13 cellular contexts compared by ENCODE assay signal in the genomic region with DNA sequence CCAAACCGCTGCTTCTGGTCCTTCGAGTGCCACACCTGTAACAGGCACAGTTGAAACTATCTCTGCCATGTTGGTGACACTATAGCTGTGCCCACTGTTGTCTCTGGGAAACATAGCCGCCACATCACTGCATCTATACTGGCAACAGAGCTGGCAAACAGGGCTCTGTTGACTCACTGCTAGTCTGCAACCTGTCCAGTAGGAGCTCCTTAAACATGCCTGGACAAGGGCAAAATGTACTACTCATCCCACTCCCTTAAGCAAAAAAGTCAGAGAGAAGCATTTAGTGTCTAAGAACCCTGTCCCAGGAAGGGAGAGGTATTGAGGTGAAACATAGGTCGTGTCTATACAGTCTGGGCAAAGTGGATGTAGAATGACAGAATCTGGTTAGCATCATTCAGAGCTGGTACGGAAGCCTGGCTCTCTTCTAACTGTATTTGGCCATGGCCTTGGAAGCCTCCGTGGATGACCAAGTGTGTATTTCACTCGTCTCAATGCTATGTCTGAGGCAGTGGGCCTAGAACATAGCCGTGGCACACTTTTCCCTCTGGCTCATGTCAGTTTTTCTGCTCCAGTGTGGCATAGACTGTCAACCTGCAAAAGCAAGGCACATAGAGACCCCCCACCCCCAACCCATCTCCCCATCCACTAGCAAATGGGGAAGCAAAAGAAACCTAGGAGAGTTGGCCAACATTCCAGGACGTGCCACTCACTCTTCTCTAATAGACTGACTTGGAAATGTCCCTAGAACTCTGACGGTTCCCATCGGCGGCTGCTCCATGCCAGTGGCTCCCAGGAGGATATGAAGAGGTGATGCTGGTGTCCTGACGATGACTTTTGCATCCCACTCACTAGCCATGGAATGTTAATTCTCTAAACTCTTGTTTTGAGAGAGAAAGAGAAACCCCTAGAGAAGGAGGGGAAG. TPM values are rescaled to one million over a fixed set of nuclear protein-coding genes. Genes with fewer than 3 reads are reported as not detected.
DNase-seq lines count a peak whose midpoint lies in the region; ATAC-seq and TF ChIP-seq lines count a peak whose summit lies in the region.
"Had no signal": no experiment of that assay in that cellular context is flagged by ENCODE, and none has a peak within 500 bp of the region (broad histone marks: within the 10 kb centered on the region; RNA-seq: fewer than 3 reads in every experiment).

No MANE protein-coding gene starts in this region.

- DNase-seq in AG10803 (ENCODE audit: low read depth) = peak; percentile 15
- DNase-seq in RWPE2 (ENCODE audit: low spot score) = peak; percentile 71
- DNase-seq in epithelial cell of esophagus (ENCODE audit: low read depth) = peak; percentile 98
- peak; percentile 31 for DNase-seq in prostate gland (ENCODE audit: low spot score)
- DNase-seq in DMS153 treated with DMSO at 0.1 percent for 48 hours (lab: John Stamatoyannopoulos, UW; ENCODE audit: unreplicated experiment) = no peak
- no peak for DNase-seq in NOMO-1 treated with DMSO at 0.1 percent for 48 hours (lab: John Stamatoyannopoulos, UW; ENCODE audit: unreplicated experiment)
- no peak for DNase-seq in Kasumi-1 (lab: John Stamatoyannopoulos, UW)
- no peak for DNase-seq in NCI-H2029 (lab: John Stamatoyannopoulos, UW)
- DNase-seq: activated naive CD4-positive, alpha-beta T cell treated with Interleukin-2 at 50 U/mL for 16 hours; kidney glomerular epithelial cell; NCI-H1694 treated with DMSO at 0.1 percent for 48 hours had no signal

- ATAC-seq in RWPE2 (ENCODE audit: low read depth) = peak; percentile 96

- H3K36me3 ChIP-seq in RWPE2 (ENCODE audit: low read depth) = peaks cover 24% of the 10 kb centered on the region
- no peaks in the 10 kb centered on the region for H3K36me3 ChIP-seq in prostate gland

- no peak for TF ChIP-seq CTCF in AG10803 (conservative IDR thresholded peaks at IDR 0.05; ENCODE audit: low read length)
- no peak for TF ChIP-seq CTCF in RWPE2 (IDR thresholded peaks at IDR 0.05; ENCODE audit: poor library complexity, severe bottlenecking)
- TF ChIP-seq CTCF in epithelial cell of esophagus (IDR thresholded peaks at IDR 0.05; ENCODE audit: insufficient read depth, low read depth, low read length, missing control alignments) = peak; percentile 29
- TF ChIP-seq CTCF in prostate gland (IDR thresholded peaks at IDR 0.05) = no peak

- no peaks in the 10 kb centered on the region for H3K27me3 ChIP-seq in RWPE2 (ENCODE audit: insufficient read depth, poor library complexity, severe bottlenecking)
- H3K27me3 ChIP-seq in prostate gland (replicated peaks; ENCODE audit: insufficient read depth) = no peaks in the 10 kb centered on the region
- H3K27me3 ChIP-seq: tibial nerve had no signal

- H3K4me1 ChIP-seq in RWPE2 (ENCODE audit: insufficient read depth, poor library complexity, severe bottlenecking) (peaks cover 29% of the 10 kb centered on the region), prostate gland (replicated peaks) (no peaks in the 10 kb centered on the region)
- H3K4me1 ChIP-seq: parathyroid adenoma had no signal

- WGBS in prostate gland = 69% methylated on average over 13 of the region's 13 CpGs

- no peak overlapping the region for H3K4me3 ChIP-seq in AG10803 (ENCODE audit: low read length)
- no peak overlapping the region for H3K4me3 ChIP-seq in RWPE2 (ENCODE audit: severe bottlenecking)
- no peak overlapping the region for H3K4me3 ChIP-seq in epithelial cell of esophagus (ENCODE audit: low read length)
- H3K4me3 ChIP-seq in prostate gland = no peak overlapping the region
- H3K4me3 ChIP-seq: tibial nerve had no signal

- intact Hi-C loops in prostate gland (cut with DNase I) = loop anchor here (5.0 kb wide), 1 partner anchor 69 kb away; a partner anchor contains a TSS

- no peak for TF ChIP-seq POLR2A in prostate gland (IDR thresholded peaks at IDR 0.05)

- H3K9me3 ChIP-seq in RWPE2 (ENCODE audit: severe bottlenecking) (no peaks in the 10 kb centered on the region), prostate gland (no peaks in the 10 kb centered on the region)
- H3K9me3 ChIP-seq: tibial nerve had no signal

- H3K27ac ChIP-seq in RWPE2 (ENCODE audit: poor library complexity, severe bottlenecking) (peak overlapping the region; percentile 70), prostate gland (no peak overlapping the region)
- H3K27ac ChIP-seq: parathyroid adenoma, tibial nerve had no signal

RNA-seq across cellular contexts. Expression of a gene that starts 21.4 kb away (rescaled TPM):
- total RNA-seq in prostate gland = 10 to 100 TPM; 35.1 to 91.2 TPM

Comparison
In these comparisons a context has a peak if more than half of its experiments do, and no peak if none do; other contexts are left out.
1. DNase-seq: peak in AG10803 (single experiment), RWPE2 (single experiment), epithelial cell of esophagus (single experiment) and prostate gland (single experiment); none in DMS153 treated with DMSO at 0.1 percent for 48 hours (single experiment), NOMO-1 treated with DMSO at 0.1 percent for 48 hours (single experiment), Kasumi-1 (0 of 2) and NCI-H2029 (single experiment).